Comparison of ENCODE assay signal across 2 cellular contexts in the genomic region with DNA sequence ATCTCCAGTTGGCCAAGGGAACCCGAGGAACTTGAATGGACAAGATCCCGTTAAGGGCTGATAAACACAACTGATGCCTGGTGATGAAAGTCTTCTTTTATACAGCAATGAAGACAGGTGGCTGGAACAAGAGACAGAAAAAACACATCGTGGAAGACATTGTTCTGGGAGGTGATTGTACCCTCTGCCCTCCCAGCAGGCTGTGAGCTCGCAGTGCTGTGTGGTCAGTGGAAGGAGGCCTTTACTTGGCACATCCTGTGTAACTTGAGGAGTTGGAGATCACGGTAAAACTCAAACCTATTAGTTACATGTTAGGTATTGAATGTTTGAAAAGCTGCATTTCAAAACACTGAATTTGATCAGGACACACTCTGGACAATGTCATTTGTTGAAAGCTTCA.
TF ChIP-seq lines count a peak whose summit lies in the region.

No MANE protein-coding gene starts in this region.

TF ChIP-seq in IMR-90, 13 proteins besides CTCF, POLR2A, EP300 and RAD21 (continued from another document):
- no peak for TF ChIP-seq USF2 (IDR thresholded peaks at IDR 0.05; ENCODE audit: low read depth, low read length)
- no peak for TF ChIP-seq SMC3 (IDR thresholded peaks at IDR 0.05; ENCODE audit: low read depth, low read length)
- no peak for TF ChIP-seq RCOR1 (IDR thresholded peaks at IDR 0.05; ENCODE audit: insufficient replicate concordance, low read length)
- no peak for TF ChIP-seq CEBPB (IDR thresholded peaks at IDR 0.05; ENCODE audit: low read depth, low read length)
TF ChIP-seq in IMR-90: peak in this region for 0.

TF ChIP-seq in endothelial cell of umbilical vein, 7 proteins besides CTCF, POLR2A, EP300 and RAD21 (continued from another document):
- no peak for TF ChIP-seq MAX (IDR thresholded peaks at IDR 0.05; ENCODE audit: insufficient read depth, insufficient read length)
- no peak for TF ChIP-seq JUN (IDR thresholded peaks at IDR 0.05; ENCODE audit: borderline replicate concordance, insufficient read depth, insufficient read length, low read depth)
- TF ChIP-seq EZH2 (IDR thresholded peaks at IDR 0.05; ENCODE audit: borderline replicate concordance, low read depth, low read length, severe bottlenecking) = no peak
- TF ChIP-seq MYC (IDR thresholded peaks at IDR 0.05; ENCODE audit: low read depth, low read length) = no peak
- TF ChIP-seq FOS (IDR thresholded peaks at IDR 0.05; ENCODE audit: borderline replicate concordance, insufficient read depth, low read length) = no peak
